Comparison of ENCODE assay signal across 7 cellular contexts in genomic region chrX:105116541-105116940, GRCh38.
"Had no signal": no experiment of that assay in that cellular context is flagged by ENCODE, and none has a peak within 500 bp of the region (broad histone marks: within the 10 kb centered on the region; RNA-seq: fewer than 3 reads in every experiment).

No MANE protein-coding gene starts in this region.

- ATAC-seq: GM23338, HepG2 had no signal

- H3K27ac ChIP-seq: HL-60 had no signal

- H3K4me2 ChIP-seq: GM23338 had no signal

- H3K4me3 ChIP-seq: GM23338 had no signal

- H2AFZ ChIP-seq: GM23338 had no signal

- DNase-seq: H9, HCEC 1CT had no signal

- FAIRE-seq: H1, H54, HepG2 had no signal
